ENCODE assay signal across 1 cellular context in genomic region chr11:64842851-64843841, GRCh38.
TF ChIP-seq lines count a peak whose summit lies in the region.

No MANE protein-coding gene starts in this region.

TF ChIP-seq in SK-N-SH treated with all-trans-retinoic acid at 6 μM for 48 hours, 23 proteins besides CTCF, POLR2A, EP300 and RAD21 (continued from another document):
- TF ChIP-seq PATZ1 (CRISPR knock-in tag; IDR thresholded peaks at IDR 0.05; ENCODE audit: borderline replicate concordance) (no peak), ZFP30 (CRISPR knock-in tag; IDR thresholded peaks at IDR 0.05) (no peak), CSRNP3 (CRISPR knock-in tag; IDR thresholded peaks at IDR 0.05) (no peak)
